7 cellular contexts compared by ENCODE assay signal in genomic region chr3:11719406-11720219, GRCh38.
DNase-seq lines count a peak whose midpoint lies in the region; ATAC-seq, FAIRE-seq and TF ChIP-seq lines count a peak whose summit lies in the region.

No MANE protein-coding gene starts in this region.

- no peaks in the 10 kb centered on the region for H3K9me3 ChIP-seq in HepG2 (ENCODE audit: low read length)

- ATAC-seq in GM18505 (IDR thresholded peaks at IDR 0.05; ENCODE audit: unreplicated experiment): peak; percentile 63
- peak; percentile 56 for ATAC-seq in HG02870 (IDR thresholded peaks at IDR 0.05; ENCODE audit: unreplicated experiment)
- ATAC-seq in HepG2: peak; percentile 80

- WGBS in HepG2 (ENCODE audit: low lambda C conversion rate): 0% methylated on average over 12 of the region's 105 CpGs

- peaks cover 6% of the 10 kb centered on the region for H3K36me3 Mint-ChIP-seq in dendritic cell treated with granulocyte-macrophage colony-stimulating factor and Interleukin-4, amounts not matched to agents 40 ng/mL and 50 ng/mL, for 4 days (ENCODE audit: low read depth)

- TF ChIP-seq CTCF in HepG2 (CRISPR knock-in tag; IDR thresholded peaks at IDR 0.05): no peak

- H3K27me3 ChIP-seq in HepG2 (ENCODE audit: control insufficient read depth in 1 of 2, insufficient read depth in 2 of 2, low read length in 2 of 2): peaks cover 0 to 13% of the 10 kb centered on the region in 2 experiments; a peak in 2 of 5 replicates

- TF ChIP-seq RAD21 in HepG2 (CRISPR knock-in tag; IDR thresholded peaks at IDR 0.05): no peak

- H3K4me1 ChIP-seq in HepG2 (ENCODE audit: insufficient read depth, low read length): peaks cover 36% of the 10 kb centered on the region

- no peak for TF ChIP-seq POLR2A in GM18505 (IDR thresholded peaks at IDR 0.05; ENCODE audit: borderline replicate concordance, extremely low read depth, insufficient read depth, insufficient read length)
- no peak for TF ChIP-seq POLR2A in HepG2 (IDR thresholded peaks at IDR 0.05; ENCODE audit: insufficient read depth in 1 of 2, low read depth in 2 of 2, low read length in 2 of 2)

- no peak overlapping the region for H2AFZ ChIP-seq in HepG2 (ENCODE audit: low read length)

- intact Hi-C loops in dendritic cell treated with granulocyte-macrophage colony-stimulating factor and Interleukin-4, amounts not matched to agents 40 ng/mL and 50 ng/mL, for 4 days (cut with micrococcal nuclease): no loop called here
- intact Hi-C loops in HepG2 (cut with micrococcal nuclease; ENCODE audit: unreplicated experiment): loop anchor here (2.0 to 5.0 kb wide), 3 partner anchors 51 to 98 kb away; no protein-coding TSS in a partner anchor

- H3K4me3 ChIP-seq in HepG2 (replicated peaks in 1 of 3; ENCODE audit: insufficient read depth in 1 of 3, low read depth in 2 of 3, low read length in 3 of 3): peak overlapping the region; percentile 88 to 95 (median 92)

- CTCF ChIA-PET in HepG2 (lab: Yijun Ruan, JAX; ENCODE audit: low intra/inter-chr PET ratio, low total read pairs): no interaction called here

- H3K27ac ChIP-seq in HepG2 (ENCODE audit: extremely low read length, insufficient read depth, low read length): peak overlapping the region; percentile 61

- peak overlapping the region; percentile 83 for H3K27ac Mint-ChIP-seq in dendritic cell treated with granulocyte-macrophage colony-stimulating factor and Interleukin-4, amounts not matched to agents 40 ng/mL and 50 ng/mL, for 4 days

- H3K4me1 Mint-ChIP-seq in dendritic cell treated with granulocyte-macrophage colony-stimulating factor and Interleukin-4, amounts not matched to agents 40 ng/mL and 50 ng/mL, for 4 days (ENCODE audit: low read depth): peaks cover 20% of the 10 kb centered on the region

- peak; percentile 18 for FAIRE-seq in HepG2 (lab: Jason Lieb, UNC)

- peaks cover 26% of the 10 kb centered on the region for H3K79me2 ChIP-seq in HepG2 (ENCODE audit: insufficient read depth, low read length)

- H4K20me1 ChIP-seq in HepG2 (ENCODE audit: insufficient read depth, low read length): no peaks in the 10 kb centered on the region

- peaks cover 2% of the 10 kb centered on the region for H3K9me3 Mint-ChIP-seq in dendritic cell treated with granulocyte-macrophage colony-stimulating factor and Interleukin-4, amounts not matched to agents 40 ng/mL and 50 ng/mL, for 4 days

- H3K4me3 Mint-ChIP-seq in dendritic cell treated with granulocyte-macrophage colony-stimulating factor and Interleukin-4, amounts not matched to agents 40 ng/mL and 50 ng/mL, for 4 days: peak overlapping the region; percentile 95

- peak overlapping the region; percentile 87 for H3K4me2 ChIP-seq in HepG2 (ENCODE audit: low read depth, low read length)

- POLR2A ChIA-PET in HepG2 (lab: Yijun Ruan, JAX): no interaction called here

- in situ Hi-C loops in HepG2 (cut with HindIII; ENCODE audit: extremely low pct_ligation_motif_present, low pct_unique_long_range_greater_than_20kb): no loop called here

- no peak for TF ChIP-seq EP300 in HepG2 (IDR thresholded peaks at IDR 0.05; ENCODE audit: low read depth in 2 of 2, low read length in 2 of 2)
- no peak for TF ChIP-seq EP300 in HepG2 (CRISPR knock-in tag; IDR thresholded peaks at IDR 0.05; ENCODE audit: borderline replicate concordance)

- peak overlapping the region; percentile 79 for H3K9ac ChIP-seq in HepG2 (ENCODE audit: insufficient read depth, low read depth, low read length)

- peaks cover 43% of the 10 kb centered on the region for H3K27me3 Mint-ChIP-seq in dendritic cell treated with granulocyte-macrophage colony-stimulating factor and Interleukin-4, amounts not matched to agents 40 ng/mL and 50 ng/mL, for 4 days

- no peaks in the 10 kb centered on the region for H3K36me3 ChIP-seq in HepG2 (replicated peaks in 1 of 2; ENCODE audit: control insufficient read depth in 1 of 2, insufficient read depth in 2 of 2, low read length in 2 of 2)

- DNase-seq in NCI-H2107 (lab: John Stamatoyannopoulos, UW) (peak; percentile 64), HepG2 (ENCODE audit: low spot score) (peak; percentile 73)
- peak; percentile 77 for DNase-seq in activated CD4-positive, alpha-beta T cell treated with anti-CD3 and anti-CD28 coated beads, Interleukin-2, amount 50 U/mL, for 4 hours
- peak; percentile 55 to 57 for DNase-seq in stimulated activated CD4-positive, alpha-beta T cell treated with anti-CD3 and anti-CD28 coated beads, Interleukin-2, amount 100 ng/mL, for 48 hours

- no TSS peak for BruUV-seq in HepG2 (replicated peaks; lab: Mats Ljungman, UMichigan)

TF ChIP-seq in HepG2, 621 proteins besides CTCF, POLR2A, EP300 and RAD21 (continues in another document):
- TF ChIP-seq NFAT5 (CRISPR knock-in tag; IDR thresholded peaks at IDR 0.05): no peak
- peak; percentile 36; the same call in 1 of the 2 replicates for TF ChIP-seq ZNF280B (CRISPR knock-in tag; IDR thresholded peaks at IDR 0.05; ENCODE audit: borderline replicate concordance)
- TF ChIP-seq ZSCAN12 (CRISPR knock-in tag; IDR thresholded peaks at IDR 0.05): no peak
- TF ChIP-seq HNRNPLL (IDR thresholded peaks at IDR 0.05; ENCODE audit: low read depth, low read length, poor library complexity, severe bottlenecking): peak; percentile 21
- no peak for TF ChIP-seq ZMYM3 (CRISPR knock-in tag; IDR thresholded peaks at IDR 0.05)
- 0 out of 2 replicates have a peak, but pooled peaks have one; percentile 10 for TF ChIP-seq IRX3 (CRISPR knock-in tag; IDR thresholded peaks at IDR 0.05; ENCODE audit: borderline replicate concordance, low read depth)
- 0 out of 2 replicates have a peak, but pooled peaks have one; percentile 38 for TF ChIP-seq UBTF (CRISPR knock-in tag; IDR thresholded peaks at IDR 0.05)
- no peak for TF ChIP-seq SP1 (IDR thresholded peaks at IDR 0.05)
- peak; percentile 87 for TF ChIP-seq SP1 (CRISPR knock-in tag; IDR thresholded peaks at IDR 0.05)
- no peak for TF ChIP-seq SIN3A (IDR thresholded peaks at IDR 0.05; ENCODE audit: borderline replicate concordance, low read depth, low read length)

Comparison
In these comparisons a context has a peak if more than half of its experiments do, and no peak if none do; other contexts are left out.
1. Peak in every context shown above with its lines: DNase-seq, ATAC-seq, H3K4me3 ChIP-seq and H3K27ac ChIP-seq.